Comparison of ENCODE assay signal across 7 cellular contexts in genomic region chr17:28916302-28916934, GRCh38.
DNase-seq lines count a peak whose midpoint lies in the region; ATAC-seq and TF ChIP-seq lines count a peak whose summit lies in the region.

No MANE protein-coding gene starts in this region.

- DNase-seq in GM03348 (ENCODE audit: low spot score) (peak; percentile 53), NCI-H1694 (lab: John Stamatoyannopoulos, UW) (peak; percentile 18), foreskin fibroblast (peak in 1 of 2 donors; percentile 68), posterior cingulate gyrus (peak in 7 of 10 donors; percentile 33 to 90 (median 53)), GM19240 (ENCODE audit: insufficient read length, low spot score) (no peak)
- DNase-seq in activated T-cell treated with anti-CD3 and anti-CD28 coated beads, Interleukin-2, amount 50 U/mL, for 1 hour, result peak; percentile 52

- H3K4me3 ChIP-seq in foreskin fibroblast (ENCODE audit: low read depth in 1 of 2, low read length in 2 of 2), result no peak overlapping the region

- peak; percentile 52 for TF ChIP-seq CTCF in foreskin fibroblast (IDR thresholded peaks at IDR 0.05; ENCODE audit: low read depth, low read length)

- no peak for ATAC-seq in GM21786 (IDR thresholded peaks at IDR 0.05; ENCODE audit: unreplicated experiment)

- intact Hi-C loops in posterior cingulate gyrus (cut with DNase I), result no loop called here
